22 cellular contexts compared by ENCODE assay signal in the genomic region with DNA sequence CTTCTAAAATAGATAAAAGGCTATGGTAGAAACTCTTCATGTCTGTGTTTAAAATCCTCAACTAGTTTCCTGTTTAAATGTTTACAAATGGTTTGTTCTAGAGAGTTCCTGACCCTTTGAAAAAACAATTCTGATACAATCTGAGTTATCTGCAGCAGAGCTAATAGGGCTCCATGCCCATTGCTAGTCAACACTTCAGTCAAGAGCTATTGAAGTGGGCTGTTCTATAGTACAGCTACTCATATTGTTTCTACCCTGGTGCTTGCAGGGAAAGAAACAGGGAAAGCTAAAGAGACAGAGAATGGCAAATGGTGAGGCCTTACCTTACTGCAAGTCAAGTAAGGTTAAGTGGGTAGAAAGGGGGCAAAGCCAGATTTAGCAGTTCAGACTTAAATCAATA.
DNase-seq lines count a peak whose midpoint lies in the region; ATAC-seq, FAIRE-seq and TF ChIP-seq lines count a peak whose summit lies in the region.
"Had no signal": no experiment of that assay in that cellular context is flagged by ENCODE, and none has a peak within 500 bp of the region (broad histone marks: within the 10 kb centered on the region; RNA-seq: fewer than 3 reads in every experiment).

No MANE protein-coding gene starts in this region.

- H3K27ac ChIP-seq in lower lobe of right lung (no peak overlapping the region), small intestine (ENCODE audit: low read depth in 1 of 2, low read length in 1 of 2) (no peak overlapping the region)
- H3K27ac ChIP-seq: esophagus muscularis mucosa, gastroesophageal sphincter, neural progenitor cell, SK-N-MC, skin epidermis, thoracic aorta had no signal

- H3K27me3 ChIP-seq in lower lobe of right lung (ENCODE audit: low read depth) (no peaks in the 10 kb centered on the region), small intestine (ENCODE audit: control insufficient read depth in 2 of 2, insufficient read depth in 2 of 2, low read length in 2 of 2) (no peaks in the 10 kb centered on the region)
- H3K27me3 ChIP-seq: esophagus muscularis mucosa, gastroesophageal sphincter, neural progenitor cell had no signal

- H3K4me1 ChIP-seq in lower lobe of right lung: peaks cover 28% of the 10 kb centered on the region
- H3K4me1 ChIP-seq in small intestine (ENCODE audit: control insufficient read depth in 2 of 2, insufficient read depth in 1 of 2, low read depth in 1 of 2, low read length in 1 of 2): no peaks in the 10 kb centered on the region
- H3K4me1 ChIP-seq: neural progenitor cell had no signal

- intact Hi-C loops in lower lobe of right lung (cut with DNase I): no loop called here

- peak; percentile 73 to 98 for ATAC-seq in lower lobe of right lung
- ATAC-seq: gastroesophageal sphincter; HCT116; stimulated activated naive B cell treated with anti-CD40 and anti-IgM and Interleukin-4, amounts not matched to agents 10 μg/mL and 1 μg/mL and 100 μg/mL, for 72 hours had no signal

- H3K9me3 ChIP-seq in lower lobe of right lung (no peaks in the 10 kb centered on the region), small intestine (ENCODE audit: control insufficient read depth, low read depth) (no peaks in the 10 kb centered on the region)
- H3K9me3 ChIP-seq: esophagus muscularis mucosa, gastroesophageal sphincter, thoracic aorta had no signal

- no peak for TF ChIP-seq CTCF in lower lobe of right lung (IDR thresholded peaks at IDR 0.05)

- H3K4me3 ChIP-seq in lower lobe of right lung (no peak overlapping the region), small intestine (ENCODE audit: low read depth in 1 of 2, low read length in 2 of 2) (no peak overlapping the region)
- H3K4me3 ChIP-seq: esophagus muscularis mucosa, gastroesophageal sphincter, neural progenitor cell, SK-N-MC, skin epidermis, thoracic aorta had no signal

- FAIRE-seq in small intestine (lab: Jason Lieb, UNC): no peak
- FAIRE-seq: islet of Langerhans had no signal

- H3K36me3 ChIP-seq in lower lobe of right lung (no peaks in the 10 kb centered on the region), small intestine (ENCODE audit: control insufficient read depth in 2 of 2, insufficient read depth in 2 of 2, low read length in 2 of 2) (no peaks in the 10 kb centered on the region)
- H3K36me3 ChIP-seq: esophagus muscularis mucosa, gastroesophageal sphincter, neural progenitor cell, thoracic aorta had no signal

- peak; percentile 91 for DNase-seq in DMS79 treated with DMSO at 0.1 percent for 48 hours (lab: John Stamatoyannopoulos, UW)
- DNase-seq in NCI-H1436 treated with DMSO at 0.1 percent for 48 hours (lab: John Stamatoyannopoulos, UW): peak; percentile 16
- peak; percentile 96 for DNase-seq in NCI-H510A treated with DMSO at 0.1 percent for 48 hours (lab: John Stamatoyannopoulos, UW)
- no peak for DNase-seq in lower lobe of right lung
- no peak for DNase-seq in small intestine
- DNase-seq in DMS114 treated with DMSO at 0.1 percent for 48 hours (lab: John Stamatoyannopoulos, UW; ENCODE audit: unreplicated experiment): no peak
- DNase-seq in middle frontal gyrus (ENCODE audit: extremely low spot score, low spot score): no peak
- no peak for DNase-seq in cerebellar cortex (ENCODE audit: low spot score)
- DNase-seq: activated effector memory CD4-positive, alpha-beta T cell treated with Interleukin-2 at 50 U/mL for 16 hours; effector memory CD4-positive, alpha-beta T cell; hypothalamus; Karpas-422; NCI-H226; stimulated activated naive B cell treated with anti-CD40 and anti-IgM and Interleukin-4, amounts not matched to agents 10 μg/mL and 1 μg/mL and 100 μg/mL, for 72 hours had no signal

Comparison
In these comparisons a context has a peak if more than half of its experiments do, and no peak if none do; other contexts are left out.
1. DNase-seq: peak in DMS79 treated with DMSO at 0.1 percent for 48 hours (single experiment), NCI-H1436 treated with DMSO at 0.1 percent for 48 hours (single experiment) and NCI-H510A treated with DMSO at 0.1 percent for 48 hours (single experiment); none in lower lobe of right lung (single experiment), small intestine (single experiment), DMS114 treated with DMSO at 0.1 percent for 48 hours (single experiment), middle frontal gyrus (single experiment) and cerebellar cortex (single experiment).